11 cellular contexts compared by ENCODE assay signal in the genomic region with DNA sequence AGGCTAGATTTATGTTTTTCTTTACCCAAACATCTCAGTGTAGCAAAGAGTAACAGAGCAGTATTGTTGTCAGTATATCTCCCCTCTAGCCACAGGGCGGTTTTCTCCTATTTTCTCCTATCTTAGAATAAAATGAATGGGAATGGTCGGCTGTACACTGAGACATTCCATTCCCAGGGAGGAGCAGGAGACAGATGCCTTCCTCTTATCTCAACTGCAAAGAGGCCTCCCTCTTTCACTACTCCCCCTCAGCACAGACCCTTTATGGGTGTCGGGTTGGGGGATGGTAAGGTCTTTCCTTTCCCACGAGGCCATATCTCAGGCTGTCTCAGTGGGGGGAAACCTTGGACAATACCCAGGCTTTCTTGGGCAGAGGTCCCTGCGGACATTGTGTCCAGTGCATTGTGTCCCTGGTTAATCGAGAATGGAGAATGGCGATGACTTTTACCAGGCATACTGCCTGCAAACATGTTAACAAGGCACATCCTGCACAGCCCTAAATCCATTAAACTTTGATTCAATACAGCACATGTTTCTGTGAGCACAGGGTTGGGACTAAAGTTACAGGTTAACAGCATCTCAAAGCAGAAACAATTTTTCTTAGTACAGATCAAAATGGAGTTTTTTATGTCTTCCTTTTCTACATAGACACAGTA. TPM values are rescaled to one million over a fixed set of nuclear protein-coding genes. Genes with fewer than 3 reads are reported as not detected.
DNase-seq lines count a peak whose midpoint lies in the region; TF ChIP-seq lines count a peak whose summit lies in the region.
"Not testable (repeated sequence)": the region's sequence is repeated elsewhere in the genome, so short reads cannot be mapped to it uniquely, and the experiment has no call there.
"Had no signal": no experiment of that assay in that cellular context is flagged by ENCODE, and none has a peak within 500 bp of the region (broad histone marks: within the 10 kb centered on the region; RNA-seq: fewer than 3 reads in every experiment).

No MANE protein-coding gene starts in this region.

- not testable (repeated sequence) for H3K27me3 ChIP-seq in endodermal cell (ENCODE audit: control insufficient read depth, insufficient read depth, low read length, poor library complexity, severe bottlenecking)

- H3K36me3 ChIP-seq in endodermal cell (ENCODE audit: control insufficient read depth, insufficient read depth, low read length) = not testable (repeated sequence)

- H3K9ac ChIP-seq in endodermal cell (ENCODE audit: extremely low read depth, low read length, poor library complexity, severe bottlenecking) = not testable (repeated sequence)

- TF ChIP-seq CTCF in VCaP (conservative IDR thresholded peaks at IDR 0.05); endodermal cell (conservative IDR thresholded peaks at IDR 0.05); nephron (IDR thresholded peaks at IDR 0.05; ENCODE audit: unreplicated experiment in 3 of 3); progenitor cell of endocrine pancreas (IDR thresholded peaks at IDR 0.05; ENCODE audit: unreplicated experiment): not testable (repeated sequence)

- not testable (repeated sequence) for H3K27me3 Mint-ChIP-seq in endodermal cell (ENCODE audit: insufficient read depth); nephron (ENCODE audit: low read depth); progenitor cell of endocrine pancreas

- H3K27ac ChIP-seq in VCaP = peak overlapping the region; percentile 36; the same call in 1 of the 2 replicates
- H3K27ac ChIP-seq in endodermal cell (ENCODE audit: low read depth, low read length) = not testable (repeated sequence)

- H3K4me1 ChIP-seq in endodermal cell (ENCODE audit: control insufficient read depth, insufficient read depth, low read length) = not testable (repeated sequence)

- not testable (repeated sequence) for H3K4me3 Mint-ChIP-seq in endodermal cell; nephron; progenitor cell of endocrine pancreas (ENCODE audit: low read depth)

- not testable (repeated sequence) for H3K9me3 ChIP-seq in endodermal cell (ENCODE audit: control insufficient read depth, low read length)

- peak; percentile 12 for DNase-seq in NCI-H226
- DNase-seq in endodermal cell; progenitor cell of endocrine pancreas (ENCODE audit: low spot score, unreplicated experiment): not testable (repeated sequence)
- peak; percentile 57 for DNase-seq in islet precursor cell
- DNase-seq in ureter (ENCODE audit: low spot score) = peak; percentile 18

- H3K4me3 ChIP-seq in endodermal cell (ENCODE audit: low read length) = not testable (repeated sequence)

- H3K36me3 Mint-ChIP-seq in endodermal cell (ENCODE audit: low read depth); nephron (ENCODE audit: low read depth); progenitor cell of endocrine pancreas (ENCODE audit: insufficient read depth): not testable (repeated sequence)

- 75 to 84% methylated on average over 4 to 7 of the region's 7 CpGs for WGBS in endodermal cell (ENCODE audit: insufficient coverage in 1 of 2, insufficient read length in 1 of 2), 2 experiments

- H3K4me1 Mint-ChIP-seq in endodermal cell (peaks cover 31% of the 10 kb centered on the region), nephron (peaks cover 35% of the 10 kb centered on the region), progenitor cell of endocrine pancreas (ENCODE audit: low read depth) (peaks cover 12% of the 10 kb centered on the region)

- not testable (repeated sequence) for H3K9me3 Mint-ChIP-seq in endodermal cell; nephron; progenitor cell of endocrine pancreas (ENCODE audit: low read depth)

- H3K27ac Mint-ChIP-seq in endodermal cell (peak overlapping the region; percentile 5), nephron (peak overlapping the region in 2 of 3 experiments; percentile 70 to 88), progenitor cell of endocrine pancreas (peak overlapping the region; percentile 22)

RNA-seq across cellular contexts. Expression of a gene that starts 11.3 kb away (rescaled TPM):
- total RNA-seq in endodermal cell (not detected), progenitor cell of endocrine pancreas (not detected in 2 replicates), ureter (0.70 TPM)
- not detected for polyA plus RNA-seq in endodermal cell (2013, experiment 1 of 2)
- not detected for polyA plus RNA-seq in endodermal cell (2013, experiment 2 of 2)
- total RNA-seq: Caco-2; CD4-positive, alpha-beta T cell; GM23248; HT-29 had no signal
- polyA plus RNA-seq: GM23248 had no signal

RNA-seq across cellular contexts. Expression of a gene that starts 50.6 kb away (rescaled TPM):
- total RNA-seq in endodermal cell (100 to 1,000 TPM; 271 to 350 TPM), progenitor cell of endocrine pancreas (328 and 329 TPM in 2 replicates), ureter (103 TPM)
- 170 TPM for polyA plus RNA-seq in endodermal cell (2013, experiment 1 of 2)
- 151 TPM for polyA plus RNA-seq in endodermal cell (2013, experiment 2 of 2)

Comparison
In these comparisons a context has a peak if more than half of its experiments do, and no peak if none do; other contexts are left out.
1. H3K27ac Mint-ChIP-seq: peak in every context shown above with its lines; median percentile 79 in nephron; 22 in progenitor cell of endocrine pancreas; 5 in endodermal cell.